Comparison of ENCODE assay signal across 20 cellular contexts in the genomic region with DNA sequence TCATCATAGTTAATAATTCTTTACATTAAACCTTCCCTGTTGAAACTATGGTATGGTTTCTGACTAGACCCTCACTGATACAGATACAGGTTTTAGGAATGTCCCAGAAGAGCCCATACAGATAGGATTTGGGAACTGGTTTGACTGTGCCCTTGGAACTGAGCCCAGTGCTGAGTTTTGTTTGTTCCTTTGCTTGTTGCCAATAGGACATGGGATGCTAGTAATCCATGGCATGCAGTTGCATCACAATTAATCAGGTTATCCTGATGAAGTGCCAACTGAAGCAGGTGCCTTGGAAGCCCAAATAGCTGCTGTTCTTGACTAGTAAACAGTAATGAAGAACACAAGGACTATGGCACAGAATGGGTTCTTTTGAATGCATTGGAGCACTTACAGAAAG.
DNase-seq lines count a peak whose midpoint lies in the region; ATAC-seq, FAIRE-seq and TF ChIP-seq lines count a peak whose summit lies in the region.
"Had no signal": no experiment of that assay in that cellular context is flagged by ENCODE, and none has a peak within 500 bp of the region (broad histone marks: within the 10 kb centered on the region; RNA-seq: fewer than 3 reads in every experiment).

No MANE protein-coding gene starts in this region.

- H3K4me3 ChIP-seq in liver (ENCODE audit: low read depth in 1 of 3, low read length in 3 of 3) = no peak overlapping the region
- H3K4me3 ChIP-seq in HepG2 (replicated peaks in 1 of 3; ENCODE audit: insufficient read depth in 1 of 3, low read depth in 2 of 3, low read length in 3 of 3) = no peak overlapping the region
- H3K4me3 ChIP-seq: A549, GM23338 had no signal

- H3K4me1 Mint-ChIP-seq in endothelial cell (ENCODE audit: unreplicated experiment) = no peaks in the 10 kb centered on the region
- H3K4me1 Mint-ChIP-seq in stimulated activated naive B cell treated with anti-CD40 and anti-IgM and Interleukin-4, amounts not matched to agents 10 μg/mL and 1 μg/mL and 100 μg/mL, for 72 hours = no peaks in the 10 kb centered on the region
- H3K4me1 Mint-ChIP-seq: GM23338 had no signal

- POLR2A ChIA-PET in HepG2 (lab: Yijun Ruan, JAX) = no interaction called here

- H3K9me3 ChIP-seq in liver (ENCODE audit: control insufficient read depth in 4 of 4, low read length in 3 of 4) (peaks cover 0 to 2% (median 0%) of the 10 kb centered on the region in 4 donors), HepG2 (ENCODE audit: low read length) (peaks cover 5% of the 10 kb centered on the region; the same call in 1 of the 2 replicates)

- no peak for FAIRE-seq in HepG2 (lab: Jason Lieb, UNC)
- FAIRE-seq: A549, GM12891, GM18507 had no signal

- no peak overlapping the region for H2AFZ ChIP-seq in HepG2 (ENCODE audit: low read length)
- H2AFZ ChIP-seq: GM23338 had no signal

- no TSS peak for BruUV-seq in HepG2 (replicated peaks; lab: Mats Ljungman, UMichigan)

- H3K27ac Mint-ChIP-seq in endothelial cell (ENCODE audit: unreplicated experiment) = no peak overlapping the region
- H3K27ac Mint-ChIP-seq in stimulated activated naive B cell treated with anti-CD40 and anti-IgM and Interleukin-4, amounts not matched to agents 10 μg/mL and 1 μg/mL and 100 μg/mL, for 72 hours = no peak overlapping the region
- H3K27ac Mint-ChIP-seq: GM23338 had no signal

- no peaks in the 10 kb centered on the region for H3K27me3 Mint-ChIP-seq in endothelial cell (ENCODE audit: unreplicated experiment)
- peaks cover 0 to 4% of the 10 kb centered on the region in 2 donors for H3K27me3 Mint-ChIP-seq in stimulated activated naive B cell treated with anti-CD40 and anti-IgM and Interleukin-4, amounts not matched to agents 10 μg/mL and 1 μg/mL and 100 μg/mL, for 72 hours

- no peak for DNase-seq in HepG2 (ENCODE audit: low spot score)
- DNase-seq in fibroblast of the conjunctiva (ENCODE audit: low read depth) = peak; percentile 14
- peak; percentile 35 for DNase-seq in myocyte (ENCODE audit: low read depth)
- no peak for DNase-seq in endothelial cell (ENCODE audit: low spot score)
- DNase-seq in stimulated activated naive B cell treated with anti-CD40 and anti-IgM and Interleukin-4, amounts not matched to agents 10 μg/mL and 1 μg/mL and 100 μg/mL, for 72 hours = no peak
- DNase-seq: DMS 273 treated with DMSO at 0.1 percent for 48 hours, GDM1, MV-4-11, NCI-H1417, NCI-H1930, NCI-H2171, SIG-M5 had no signal

- H3K27ac ChIP-seq in liver (ENCODE audit: low read depth in 1 of 2, low read length in 2 of 2) = no peak overlapping the region
- H3K27ac ChIP-seq in HepG2 (ENCODE audit: extremely low read length, insufficient read depth, low read length) = no peak overlapping the region
- H3K27ac ChIP-seq: A549, C4-2B had no signal

- TF ChIP-seq CTCF in liver (IDR thresholded peaks at IDR 0.05; ENCODE audit: low read depth, low read length, missing input control) (no peak), HepG2 (CRISPR knock-in tag; IDR thresholded peaks at IDR 0.05) (no peak), endothelial cell (IDR thresholded peaks at IDR 0.05; ENCODE audit: unreplicated experiment) (no peak)

- no peak for TF ChIP-seq POLR2A in HepG2 (IDR thresholded peaks at IDR 0.05; ENCODE audit: insufficient read depth in 1 of 2, low read depth in 2 of 2, low read length in 2 of 2)

- TF ChIP-seq EP300 in HepG2 (IDR thresholded peaks at IDR 0.05; ENCODE audit: low read depth in 2 of 2, low read length in 2 of 2) (no peak), HepG2 (CRISPR knock-in tag; IDR thresholded peaks at IDR 0.05; ENCODE audit: borderline replicate concordance) (no peak)

- H3K27me3 ChIP-seq in liver (ENCODE audit: control insufficient read depth in 4 of 4, insufficient read depth in 4 of 4, low read length in 3 of 4) = no peaks in the 10 kb centered on the region
- no peaks in the 10 kb centered on the region for H3K27me3 ChIP-seq in HepG2 (ENCODE audit: control insufficient read depth in 1 of 2, insufficient read depth in 2 of 2, low read length in 2 of 2)

- CTCF ChIA-PET in HepG2 (lab: Yijun Ruan, JAX; ENCODE audit: low intra/inter-chr PET ratio, low total read pairs) = no interaction called here

- H3K36me3 ChIP-seq in liver (ENCODE audit: control insufficient read depth in 4 of 4, insufficient read depth in 3 of 4, low read depth in 1 of 4, low read length in 3 of 4) (no peaks in the 10 kb centered on the region), HepG2 (replicated peaks in 1 of 2; ENCODE audit: control insufficient read depth in 1 of 2, insufficient read depth in 2 of 2, low read length in 2 of 2) (no peaks in the 10 kb centered on the region; a peak in 1 of 5 replicates)

- H3K4me3 Mint-ChIP-seq in endothelial cell (ENCODE audit: unreplicated experiment) = no peak overlapping the region
- no peak overlapping the region for H3K4me3 Mint-ChIP-seq in stimulated activated naive B cell treated with anti-CD40 and anti-IgM and Interleukin-4, amounts not matched to agents 10 μg/mL and 1 μg/mL and 100 μg/mL, for 72 hours
- H3K4me3 Mint-ChIP-seq: GM23338 had no signal

- TF ChIP-seq RAD21 in liver (IDR thresholded peaks at IDR 0.05) = peak in 1 of 2 donors; percentile 23
- TF ChIP-seq RAD21 in HepG2 (CRISPR knock-in tag; IDR thresholded peaks at IDR 0.05) = no peak

- no peaks in the 10 kb centered on the region for H3K79me2 ChIP-seq in HepG2 (ENCODE audit: insufficient read depth, low read length)

- no peak overlapping the region for H3K4me2 ChIP-seq in HepG2 (ENCODE audit: low read depth, low read length)
- H3K4me2 ChIP-seq: A549, GM23338 had no signal

- no peak for ATAC-seq in HepG2
- no peak for ATAC-seq in HG02588 (IDR thresholded peaks at IDR 0.05; ENCODE audit: unreplicated experiment)
- no peak for ATAC-seq in stimulated activated naive B cell treated with anti-CD40 and anti-IgM and Interleukin-4, amounts not matched to agents 10 μg/mL and 1 μg/mL and 100 μg/mL, for 72 hours (replicated peaks)
- ATAC-seq: A549, HCT116 had no signal

- in situ Hi-C loops in HepG2 (cut with HindIII; ENCODE audit: extremely low pct_ligation_motif_present, low pct_unique_long_range_greater_than_20kb) = loop anchor here (10.0 to 25.0 kb wide), 3 partner anchors 136 to 524 kb away; no protein-coding TSS in a partner anchor

- no peaks in the 10 kb centered on the region for H4K20me1 ChIP-seq in HepG2 (ENCODE audit: insufficient read depth, low read length)

- H3K9me3 Mint-ChIP-seq in endothelial cell (ENCODE audit: unreplicated experiment) = no peaks in the 10 kb centered on the region
- peaks cover 0 to 4% of the 10 kb centered on the region in 2 donors for H3K9me3 Mint-ChIP-seq in stimulated activated naive B cell treated with anti-CD40 and anti-IgM and Interleukin-4, amounts not matched to agents 10 μg/mL and 1 μg/mL and 100 μg/mL, for 72 hours

- H3K4me1 ChIP-seq in liver (ENCODE audit: control insufficient read depth in 4 of 4, insufficient read depth in 4 of 4, low read length in 3 of 4) (peaks cover 0 to 5% (median 5%) of the 10 kb centered on the region in 4 donors), HepG2 (ENCODE audit: insufficient read depth, low read length) (peaks cover 4% of the 10 kb centered on the region; the same call in 1 of the 2 replicates)

- intact Hi-C loops in HepG2 (cut with micrococcal nuclease; ENCODE audit: unreplicated experiment) = loop anchor here (10.0 kb wide), 1 partner anchor 516 kb away; no protein-coding TSS in a partner anchor

- no peak overlapping the region for H3K9ac ChIP-seq in liver (ENCODE audit: low read depth in 1 of 2, low read length in 2 of 2)
- H3K9ac ChIP-seq in HepG2 (ENCODE audit: insufficient read depth, low read depth, low read length) = no peak overlapping the region

- no peaks in the 10 kb centered on the region for H3K36me3 Mint-ChIP-seq in endothelial cell (ENCODE audit: low read depth, unreplicated experiment)
- no peaks in the 10 kb centered on the region for H3K36me3 Mint-ChIP-seq in stimulated activated naive B cell treated with anti-CD40 and anti-IgM and Interleukin-4, amounts not matched to agents 10 μg/mL and 1 μg/mL and 100 μg/mL, for 72 hours

TF ChIP-seq in liver, 16 proteins besides CTCF, POLR2A, EP300 and RAD21 (continues in another document):
- TF ChIP-seq, protein P1, sequence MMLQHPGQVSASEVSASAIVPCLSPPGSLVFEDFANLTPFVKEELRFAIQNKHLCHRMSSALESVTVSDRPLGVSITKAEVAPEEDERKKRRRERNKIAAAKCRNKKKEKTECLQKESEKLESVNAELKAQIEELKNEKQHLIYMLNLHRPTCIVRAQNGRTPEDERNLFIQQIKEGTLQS (IDR thresholded peaks at IDR 0.05) = peak; percentile 26
- TF ChIP-seq JUND (IDR thresholded peaks at IDR 0.05) = no peak
- no peak for TF ChIP-seq FOXA1 (IDR thresholded peaks at IDR 0.05)
- TF ChIP-seq GABPA (IDR thresholded peaks at IDR 0.05 in 1 of 2, conservative IDR thresholded peaks at IDR 0.05 in 1 of 2) = no peak
- peak in 1 of 2 donors; percentile 28 for TF ChIP-seq HNF4A (conservative IDR thresholded peaks at IDR 0.05)

TF ChIP-seq in HepG2, 621 proteins besides CTCF, POLR2A, EP300 and RAD21:
- TF ChIP-seq NR2F1 (CRISPR knock-in tag; IDR thresholded peaks at IDR 0.05) = no peak

Comparison
In these comparisons a context has a peak if more than half of its experiments do, and no peak if none do; other contexts are left out.
1. DNase-seq: peak in fibroblast of the conjunctiva (single experiment) and myocyte (single experiment); none in HepG2 (single experiment), endothelial cell (single experiment) and stimulated activated naive B cell treated with anti-CD40 and anti-IgM and Interleukin-4, amounts not matched to agents 10 μg/mL and 1 μg/mL and 100 μg/mL, for 72 hours (single experiment).